In genomic region chr4:182169987-182170386, GRCh38 we compare ENCODE assay signal across 19 cellular contexts.
DNase-seq lines count a peak whose midpoint lies in the region; ATAC-seq, FAIRE-seq and TF ChIP-seq lines count a peak whose summit lies in the region.
"Had no signal": no experiment of that assay in that cellular context is flagged by ENCODE, and none has a peak within 500 bp of the region (broad histone marks: within the 10 kb centered on the region; RNA-seq: fewer than 3 reads in every experiment).

No MANE protein-coding gene starts in this region.

- peak; percentile 34 for FAIRE-seq in astrocyte (lab: Jason Lieb, UNC)
- FAIRE-seq: GM12891, GM18507, H54 had no signal

- TF ChIP-seq CTCF in RWPE1 (conservative IDR thresholded peaks at IDR 0.05; ENCODE audit: low read depth) (no peak), astrocyte (IDR thresholded peaks at IDR 0.05; ENCODE audit: insufficient read depth, low read depth, low read length) (no peak), neural cell (IDR thresholded peaks at IDR 0.05; ENCODE audit: poor library complexity, severe bottlenecking) (no peak)

- H3K27ac Mint-ChIP-seq in astrocyte (ENCODE audit: unreplicated experiment) = no peak overlapping the region
- H3K27ac Mint-ChIP-seq: CD4-positive, alpha-beta memory T cell; HFFc6 had no signal

- H3K9me3 ChIP-seq in astrocyte (ENCODE audit: insufficient read depth, low read depth, low read length) = no peaks in the 10 kb centered on the region
- H3K9me3 ChIP-seq in neural cell (ENCODE audit: low read length) = no peaks in the 10 kb centered on the region
- H3K9me3 ChIP-seq: HAP-1 had no signal

- H3K9me2 ChIP-seq in neural cell (ENCODE audit: insufficient read depth, low read length) = no peaks in the 10 kb centered on the region

- H2AFZ ChIP-seq in astrocyte (ENCODE audit: low read depth, low read length) (no peak overlapping the region), neural cell (ENCODE audit: low read depth, low read length) (no peak overlapping the region)

- H3K36me3 ChIP-seq in astrocyte (ENCODE audit: insufficient read depth, low read length) (no peaks in the 10 kb centered on the region), neural cell (ENCODE audit: insufficient read depth, low read length) (no peaks in the 10 kb centered on the region)
- H3K36me3 ChIP-seq: HAP-1 had no signal

- H3K27me3 ChIP-seq in astrocyte (ENCODE audit: insufficient read depth, low read length) (no peaks in the 10 kb centered on the region), neural cell (ENCODE audit: insufficient read depth, low read depth, low read length) (no peaks in the 10 kb centered on the region)

- TF ChIP-seq EP300 in neural cell (conservative IDR thresholded peaks at IDR 0.05; ENCODE audit: poor library complexity, severe bottlenecking) = peak; percentile 56

- no peak overlapping the region for H3K27ac ChIP-seq in RWPE1
- no peak overlapping the region for H3K27ac ChIP-seq in astrocyte (ENCODE audit: low read depth, low read length)
- H3K27ac ChIP-seq in epithelial cell of prostate = no peak overlapping the region
- H3K27ac ChIP-seq in neural cell (ENCODE audit: low read length) = no peak overlapping the region

- peaks cover 11% of the 10 kb centered on the region for H3K4me1 Mint-ChIP-seq in astrocyte (ENCODE audit: low read depth, unreplicated experiment)
- H3K4me1 Mint-ChIP-seq: CD4-positive, alpha-beta memory T cell had no signal

- H3K4me3 Mint-ChIP-seq in astrocyte (ENCODE audit: unreplicated experiment) = no peak overlapping the region
- H3K4me3 Mint-ChIP-seq: CD4-positive, alpha-beta memory T cell; HFFc6 had no signal

- H3K36me3 Mint-ChIP-seq in astrocyte (ENCODE audit: low read depth, unreplicated experiment) = peaks cover 4% of the 10 kb centered on the region
- H3K36me3 Mint-ChIP-seq: CD4-positive, alpha-beta memory T cell had no signal

- no peaks in the 10 kb centered on the region for H3K9me3 Mint-ChIP-seq in astrocyte (ENCODE audit: unreplicated experiment)
- H3K9me3 Mint-ChIP-seq: HFFc6 had no signal

- no peaks in the 10 kb centered on the region for H3K27me3 Mint-ChIP-seq in astrocyte (ENCODE audit: low read depth, unreplicated experiment)
- H3K27me3 Mint-ChIP-seq: CD4-positive, alpha-beta memory T cell had no signal

- H3K4me2 ChIP-seq in astrocyte (ENCODE audit: low read length) (no peak overlapping the region), neural cell (ENCODE audit: low read length) (no peak overlapping the region)

- TF ChIP-seq RAD21 in neural cell (conservative IDR thresholded peaks at IDR 0.05) = no peak

- CTCF ChIA-PET in RWPE1 (lab: Yijun Ruan, JAX) = no interaction called here

- no peaks in the 10 kb centered on the region for H3K4me1 ChIP-seq in astrocyte (ENCODE audit: insufficient read depth, low read length)

- DNase-seq in RWPE1 (ENCODE audit: low spot score) = peak; percentile 30
- DNase-seq in astrocyte (ENCODE audit: low read depth) = no peak
- peak; percentile 5 for DNase-seq in epithelial cell of prostate (ENCODE audit: low read depth, low spot score)
- DNase-seq: C1 segment of cervical spinal cord; Calu3; CD4-positive, alpha-beta memory T cell; COR-L47; DMS53; DMS79 treated with DMSO at 0.1 percent for 48 hours; GF-D8; GOT3; HFFc6 had no signal

- H3K4me3 ChIP-seq in astrocyte (ENCODE audit: insufficient read depth, low read depth, low read length) = no peak overlapping the region
- H3K4me3 ChIP-seq in neural cell (ENCODE audit: low read length) = no peak overlapping the region
- H3K4me3 ChIP-seq: HAP-1 had no signal

- no peak for ATAC-seq in GM18520 (IDR thresholded peaks at IDR 0.05; ENCODE audit: unreplicated experiment)
- ATAC-seq in HG03469 (IDR thresholded peaks at IDR 0.05; ENCODE audit: unreplicated experiment) = no peak

- no peaks in the 10 kb centered on the region for H3F3A ChIP-seq in neural cell (ENCODE audit: insufficient read depth, low read length, poor library complexity, severe bottlenecking)

- POLR2A ChIA-PET in RWPE1 (lab: Yijun Ruan, JAX; ENCODE audit: low non-redundant PET) = no interaction called here

- H3K9ac ChIP-seq in astrocyte (ENCODE audit: low read length) = no peak overlapping the region
- H3K9ac ChIP-seq in neural cell (ENCODE audit: low read length) = no peak overlapping the region

- H4K20me1 ChIP-seq in astrocyte (ENCODE audit: insufficient read depth, low read length) = peaks cover 22% of the 10 kb centered on the region
- no peaks in the 10 kb centered on the region for H4K20me1 ChIP-seq in neural cell (ENCODE audit: insufficient read depth)

- H3K79me2 ChIP-seq in astrocyte (ENCODE audit: insufficient read depth, low read length) = peaks cover 96% of the 10 kb centered on the region
- no peaks in the 10 kb centered on the region for H3K79me2 ChIP-seq in neural cell (replicated peaks; ENCODE audit: insufficient read depth, low read length)

TF ChIP-seq in neural cell, 6 proteins besides CTCF, POLR2A, EP300 and RAD21:
- no peak for TF ChIP-seq MXI1 (conservative IDR thresholded peaks at IDR 0.05; ENCODE audit: poor library complexity, severe bottlenecking)
